ENCODE assay signal across 12 cellular contexts in genomic region chr2:236164201-236164982, GRCh38. TPM values are rescaled to one million over a fixed set of nuclear protein-coding genes. Genes with fewer than 3 reads are reported as not detected.
DNase-seq lines count a peak whose midpoint lies in the region; ATAC-seq and TF ChIP-seq lines count a peak whose summit lies in the region.
"Had no signal": no experiment of that assay in that cellular context is flagged by ENCODE, and none has a peak within 500 bp of the region (broad histone marks: within the 10 kb centered on the region; RNA-seq: fewer than 3 reads in every experiment).

No MANE protein-coding gene starts in this region.

- in situ Hi-C loops in brain microvascular endothelial cell (cut with HindIII; ENCODE audit: low pct_ligation_motif_present, low sequenced_read_pairs): no loop called here

- H3K27ac Mint-ChIP-seq in activated T-cell treated with anti-CD3 and anti-CD28 coated beads, Interleukin-2, amount 50 U/mL, for 24 hours: peak overlapping the region; percentile 80
- H3K27ac Mint-ChIP-seq: CD8-positive, alpha-beta T cell had no signal

- DNase-seq in activated T-cell treated with anti-CD3 and anti-CD28 coated beads, Interleukin-2, amount 50 U/mL, for 24 hours: no peak
- no peak for DNase-seq in activated T-cell treated with anti-CD3 and anti-CD28 coated beads, Interleukin-2, amount 50 U/mL, for 48 hours
- no peak for DNase-seq in brain microvascular endothelial cell
- no peak for DNase-seq in left lung
- DNase-seq in thyroid gland: peak; percentile 29 to 30
- DNase-seq in HK-2 (ENCODE audit: unreplicated experiment): no peak
- DNase-seq in pons (ENCODE audit: low spot score): no peak
- DNase-seq in activated effector memory CD4-positive, alpha-beta T cell treated with Interleukin-2 at 50 U/mL for 16 hours: no peak
- DNase-seq: caudate nucleus; CD8-positive, alpha-beta T cell had no signal

- H3K4me1 Mint-ChIP-seq in activated T-cell treated with anti-CD3 and anti-CD28 coated beads, Interleukin-2, amount 50 U/mL, for 24 hours (ENCODE audit: low read depth): peaks cover 19% of the 10 kb centered on the region

- H3K27me3 Mint-ChIP-seq in activated T-cell treated with anti-CD3 and anti-CD28 coated beads, Interleukin-2, amount 50 U/mL, for 24 hours: peaks cover 64% of the 10 kb centered on the region

- ATAC-seq in left lung: peak; percentile 20
- ATAC-seq: CD8-positive, alpha-beta T cell had no signal

- peaks cover 25% of the 10 kb centered on the region for H3K27me3 ChIP-seq in brain microvascular endothelial cell (replicated peaks)
- peaks cover 96 to 100% of the 10 kb centered on the region in 2 donors for H3K27me3 ChIP-seq in left lung
- H3K27me3 ChIP-seq in thyroid gland: peaks cover 54% of the 10 kb centered on the region

- TF ChIP-seq POLR2A in thyroid gland (IDR thresholded peaks at IDR 0.05): no peak

- peaks cover 16 to 43% of the 10 kb centered on the region in 2 donors for H3K4me1 ChIP-seq in left lung
- H3K4me1 ChIP-seq in thyroid gland: peaks cover 26 to 58% of the 10 kb centered on the region in 2 donors

- intact Hi-C loops in left lung (cut with DNase I) (no loop called here), thyroid gland (cut with DNase I) (no loop called here)

- H3K4me3 ChIP-seq in brain microvascular endothelial cell (ENCODE audit: low read depth, low read length) (peak overlapping the region; percentile 60), left lung (peak overlapping the region in 1 of 2 donors; percentile 4), thyroid gland (replicated peaks in 1 of 3) (peak overlapping the region in 1 of 3 donors; percentile 15)

- no peaks in the 10 kb centered on the region for H3K36me3 Mint-ChIP-seq in activated T-cell treated with anti-CD3 and anti-CD28 coated beads, Interleukin-2, amount 50 U/mL, for 24 hours (ENCODE audit: low read depth)
- H3K36me3 Mint-ChIP-seq: CD8-positive, alpha-beta T cell had no signal

- 0 to 5% methylated on average over 8 to 18 of the region's 70 CpGs for WGBS in thyroid gland, 2 donors

- TF ChIP-seq CTCF in brain microvascular endothelial cell (IDR thresholded peaks at IDR 0.05; ENCODE audit: low read depth, low read length, missing control alignments) (no peak), left lung (IDR thresholded peaks at IDR 0.05) (no peak), thyroid gland (IDR thresholded peaks at IDR 0.05) (no peak)

- H3K4me3 Mint-ChIP-seq in activated T-cell treated with anti-CD3 and anti-CD28 coated beads, Interleukin-2, amount 50 U/mL, for 24 hours: no peak overlapping the region
- H3K4me3 Mint-ChIP-seq: CD8-positive, alpha-beta T cell had no signal

- no peaks in the 10 kb centered on the region for H3K9me3 ChIP-seq in left lung
- no peaks in the 10 kb centered on the region for H3K9me3 ChIP-seq in thyroid gland

- no peaks in the 10 kb centered on the region for H3K36me3 ChIP-seq in brain microvascular endothelial cell (replicated peaks)
- H3K36me3 ChIP-seq in left lung: no peaks in the 10 kb centered on the region
- no peaks in the 10 kb centered on the region for H3K36me3 ChIP-seq in thyroid gland

- H3K27ac ChIP-seq in brain microvascular endothelial cell (no peak overlapping the region), left lung (no peak overlapping the region), thyroid gland (no peak overlapping the region)
- H3K27ac ChIP-seq: KMS-11 had no signal

- no peaks in the 10 kb centered on the region for H3K9me3 Mint-ChIP-seq in activated T-cell treated with anti-CD3 and anti-CD28 coated beads, Interleukin-2, amount 50 U/mL, for 24 hours
- H3K9me3 Mint-ChIP-seq: CD8-positive, alpha-beta T cell had no signal

RNA-seq across cellular contexts. Expression of gene GBX2, which starts 3.8 kb away (rescaled TPM):
- total RNA-seq in left lung: not detected
- total RNA-seq in thyroid gland: not detected
- total RNA-seq: CD8-positive, alpha-beta T cell; T-helper 1 cell treated with Interleukin-12 subunit alpha and Interleukin-12 subunit beta and Interleukin-4 antibody, amounts not matched to agents 30 ng/mL and 1 ng/mL, for 36 hours had no signal

Comparison
In these comparisons a context has a peak if more than half of its experiments do, and no peak if none do; other contexts are left out.
1. DNase-seq: peak in thyroid gland (2 of 2); none in activated T-cell treated with anti-CD3 and anti-CD28 coated beads, Interleukin-2, amount 50 U/mL, for 24 hours (single experiment), activated T-cell treated with anti-CD3 and anti-CD28 coated beads, Interleukin-2, amount 50 U/mL, for 48 hours (0 of 2), brain microvascular endothelial cell (single experiment), left lung (0 of 2), HK-2 (single experiment), pons (single experiment) and activated effector memory CD4-positive, alpha-beta T cell treated with Interleukin-2 at 50 U/mL for 16 hours (single experiment).